In genomic region chr19:50735869-50736268, GRCh38 we compare ENCODE assay signal across 21 cellular contexts. TPM values are rescaled to one million over a fixed set of nuclear protein-coding genes. Genes with fewer than 3 reads are reported as not detected.
DNase-seq lines count a peak whose midpoint lies in the region; ATAC-seq, FAIRE-seq and TF ChIP-seq lines count a peak whose summit lies in the region.
"Had no signal": no experiment of that assay in that cellular context is flagged by ENCODE, and none has a peak within 500 bp of the region (broad histone marks: within the 10 kb centered on the region; RNA-seq: fewer than 3 reads in every experiment).

No MANE protein-coding gene starts in this region.

- 13% methylated on average over 7 of the region's 7 CpGs for WGBS in K562 (ENCODE audit: insufficient coverage, low coverage, missing lambda C conversion rate)
- WGBS in trophoblast cell (ENCODE audit: extremely low coverage, insufficient coverage, insufficient read length), result no CpG with 5 or more reads among the region's 7 CpGs

- CTCF ChIA-PET in A673 (lab: Charles Lee) (no interaction called here), K562 (lab: Yijun Ruan, JAX; ENCODE audit: low intra/inter-chr PET ratio) (no interaction called here)

- H2BK12ac ChIP-seq in trophoblast cell (ENCODE audit: low read length), result peak overlapping the region; percentile 81

- peaks cover 42% of the 10 kb centered on the region for H3K4me1 ChIP-seq in A673 (ENCODE audit: insufficient read depth, low read length, poor library complexity, severe bottlenecking)
- no peaks in the 10 kb centered on the region for H3K4me1 ChIP-seq in GM23338 (ENCODE audit: insufficient read depth)
- peaks cover 25 to 39% of the 10 kb centered on the region in 2 experiments for H3K4me1 ChIP-seq in K562 (replicated peaks in 1 of 2; ENCODE audit: control insufficient read depth in 2 of 2, insufficient read depth in 2 of 2, low read length in 2 of 2)
- H3K4me1 ChIP-seq in trophoblast cell (ENCODE audit: control insufficient read depth in 1 of 2, insufficient read depth in 2 of 2, low read length in 2 of 2), result peaks cover 2 to 4% of the 10 kb centered on the region in 2 experiments
- H3K4me1 ChIP-seq: A549, Caco-2 had no signal

- no TSS peak for BruUV-seq in A673 (replicated peaks; lab: Mats Ljungman, UMichigan)
- BruUV-seq in K562 (replicated peaks; lab: Mats Ljungman, UMichigan), result no TSS peak

- no peak overlapping the region for H3K23ac ChIP-seq in trophoblast cell (ENCODE audit: low read length)

- DNase-seq in A673 (ENCODE audit: low spot score) (no peak), GM23338 (ENCODE audit: low spot score) (no peak), K562 (ENCODE audit: extremely low read depth in 1 of 4, low spot score in 3 of 4) (peak in 1 of 4 experiments; percentile 23), trophoblast cell (peak in 1 of 2 donors; percentile 36), NCI-H446 treated with DMSO at 0.1 percent for 48 hours (lab: John Stamatoyannopoulos, UW) (no peak)
- no peak for DNase-seq in activated T-cell treated with anti-CD3 and anti-CD28 coated beads, Interleukin-2, amount 50 U/mL, for 72 hours
- DNase-seq in stimulated activated CD4-positive, alpha-beta T cell treated with anti-CD3 and anti-CD28 coated beads, Interleukin-2, amount 100 ng/mL, for 24 hours, result no peak
- DNase-seq: 8988T; C1 segment of cervical spinal cord; Caco-2; CD4-positive, alpha-beta memory T cell; DMS153; DND-41; GOT3; HCEC 1CT had no signal

- H3K9me1 ChIP-seq in K562 (ENCODE audit: control insufficient read depth, insufficient read depth, low read length), result no peaks in the 10 kb centered on the region

- H3K79me2 ChIP-seq in GM23338 (replicated peaks; ENCODE audit: insufficient read depth), result no peaks in the 10 kb centered on the region
- H3K79me2 ChIP-seq in K562 (ENCODE audit: control insufficient read depth, insufficient read depth, low read length), result no peaks in the 10 kb centered on the region
- H3K79me2 ChIP-seq in trophoblast cell (ENCODE audit: control insufficient read depth, insufficient read depth, low read length, poor library complexity), result no peaks in the 10 kb centered on the region

- H3K4me1 Mint-ChIP-seq in GM23338, result no peaks in the 10 kb centered on the region
- no peaks in the 10 kb centered on the region for H3K4me1 Mint-ChIP-seq in activated T-cell treated with anti-CD3 and anti-CD28 coated beads, Interleukin-2, amount 50 U/mL, for 72 hours (ENCODE audit: low read depth)
- H3K4me1 Mint-ChIP-seq: CD4-positive, alpha-beta memory T cell had no signal

- in situ Hi-C loops in K562 (cut with MboI), result no loop called here

- H3K4me3 ChIP-seq in A673 (ENCODE audit: low read depth, low read length, poor library complexity, severe bottlenecking), result no peak overlapping the region
- H3K4me3 ChIP-seq in GM23338, result no peak overlapping the region
- no peak overlapping the region for H3K4me3 ChIP-seq in K562
- no peak overlapping the region for H3K4me3 ChIP-seq in trophoblast cell (ENCODE audit: low read depth, low read length)
- H3K4me3 ChIP-seq: A549 had no signal

- H2AFZ ChIP-seq in GM23338 (peak overlapping the region; percentile 72), K562 (ENCODE audit: low read depth, low read length) (peak overlapping the region; percentile 95), trophoblast cell (ENCODE audit: insufficient read depth, low read length, poor library complexity) (no peak overlapping the region)

- H3K27me3 Mint-ChIP-seq in GM23338 (ENCODE audit: insufficient read depth, low read depth, poor library complexity), result peaks cover 3% of the 10 kb centered on the region
- peaks cover 43% of the 10 kb centered on the region for H3K27me3 Mint-ChIP-seq in activated T-cell treated with anti-CD3 and anti-CD28 coated beads, Interleukin-2, amount 50 U/mL, for 72 hours (ENCODE audit: low read depth)

- H4K91ac ChIP-seq in trophoblast cell (ENCODE audit: low read depth, low read length), result peak overlapping the region; percentile 45

- FAIRE-seq in K562 (lab: Jason Lieb, UNC), result peak; percentile 6
- FAIRE-seq: A549, G401.6, GM12892, GM19239, H54 had no signal

- no peak; the same call in 1 of the 2 replicates for TF ChIP-seq EP300 in K562 (IDR thresholded peaks at IDR 0.05; ENCODE audit: low read length)

- H2AK5ac ChIP-seq in trophoblast cell (ENCODE audit: low read length), result no peak overlapping the region

- H4K12ac ChIP-seq in trophoblast cell (ENCODE audit: low read depth, low read length), result no peak overlapping the region

- H3K27me3 ChIP-seq in A673 (replicated peaks; ENCODE audit: insufficient read depth, low read depth, low read length, poor library complexity) (no peaks in the 10 kb centered on the region), GM23338 (ENCODE audit: insufficient read depth) (no peaks in the 10 kb centered on the region), K562 (ENCODE audit: control insufficient read depth in 2 of 2, insufficient read depth in 2 of 2, low read length in 2 of 2) (no peaks in the 10 kb centered on the region), trophoblast cell (ENCODE audit: insufficient read depth, low read length) (no peaks in the 10 kb centered on the region)

- H2BK120ac ChIP-seq in trophoblast cell (ENCODE audit: insufficient read depth, low read length, poor library complexity), result peak overlapping the region; percentile 71

- no peak for TF ChIP-seq POLR2A in K562 (conservative IDR thresholded peaks at IDR 0.05)

- H3K79me1 ChIP-seq in trophoblast cell (ENCODE audit: low read length), result peaks cover 3% of the 10 kb centered on the region

- peak overlapping the region; percentile 30 for H3K14ac ChIP-seq in trophoblast cell (ENCODE audit: low read length)

- no peak overlapping the region for H3K4me2 ChIP-seq in GM23338
- peak overlapping the region; percentile 45 for H3K4me2 ChIP-seq in K562 (ENCODE audit: insufficient read depth, low read length)
- H3K4me2 ChIP-seq in trophoblast cell (ENCODE audit: low read length), result no peak overlapping the region
- H3K4me2 ChIP-seq: A549 had no signal

- H3K36me3 ChIP-seq in A673 (ENCODE audit: insufficient read depth, low read length, poor library complexity, severe bottlenecking) (no peaks in the 10 kb centered on the region), GM23338 (ENCODE audit: insufficient read depth) (no peaks in the 10 kb centered on the region), K562 (ENCODE audit: control insufficient read depth, insufficient read depth, low read length) (no peaks in the 10 kb centered on the region), trophoblast cell (ENCODE audit: control insufficient read depth in 1 of 2, insufficient read depth in 2 of 2, low read length in 2 of 2) (no peaks in the 10 kb centered on the region)

- H3K4ac ChIP-seq in trophoblast cell (ENCODE audit: low read depth, low read length), result no peak overlapping the region

- peaks cover 100% of the 10 kb centered on the region for H3K9me3 Mint-ChIP-seq in GM23338
- no peaks in the 10 kb centered on the region for H3K9me3 Mint-ChIP-seq in activated T-cell treated with anti-CD3 and anti-CD28 coated beads, Interleukin-2, amount 50 U/mL, for 72 hours

- H3K9me3 ChIP-seq in A673 (ENCODE audit: low read depth, low read length, poor library complexity, severe bottlenecking) (no peaks in the 10 kb centered on the region), K562 (replicated peaks; ENCODE audit: control insufficient read depth, insufficient read depth, low read depth, low read length) (no peaks in the 10 kb centered on the region), trophoblast cell (ENCODE audit: insufficient read depth, low read depth, low read length) (no peaks in the 10 kb centered on the region)
- H3K9me3 ChIP-seq: A549, Caco-2 had no signal

- POLR2A ChIA-PET in A673 (lab: Charles Lee; ENCODE audit: low non-redundant PET), result no interaction called here
- POLR2A ChIA-PET in K562 (lab: Yijun Ruan, JAX), result interaction anchor here (0.6 to 1.3 kb wide), 3 partner anchors 10 to 66 kb away, joined by 3 read pairs; no protein-coding TSS in a partner anchor

- H3K9ac ChIP-seq in K562 (ENCODE audit: insufficient read depth in 1 of 2, low read depth in 2 of 2, low read length in 2 of 2) (peak overlapping the region; percentile 57 to 75; a peak in 3 of 4 replicates), trophoblast cell (ENCODE audit: low read length) (no peak overlapping the region)

- H2BK5ac ChIP-seq in trophoblast cell (ENCODE audit: low read depth, low read length, poor library complexity), result no peak overlapping the region

- peak overlapping the region; percentile 88 for H3K27ac ChIP-seq in A673 (ENCODE audit: low read depth, low read length, poor library complexity, severe bottlenecking)
- no peak overlapping the region for H3K27ac ChIP-seq in GM23338 (ENCODE audit: low read depth)
- H3K27ac ChIP-seq in K562 (ENCODE audit: extremely low read depth, low read depth, low read length), result peak overlapping the region; percentile 53
- H3K27ac ChIP-seq in trophoblast cell (ENCODE audit: low read depth, low read length), result no peak overlapping the region
- H3K27ac ChIP-seq: A549 had no signal

- TF ChIP-seq CTCF in A673 (conservative IDR thresholded peaks at IDR 0.05; ENCODE audit: low read depth, low read length) (no peak), GM23338 (conservative IDR thresholded peaks at IDR 0.05; ENCODE audit: low read depth in 2 of 2) (no peak), K562 (IDR thresholded peaks at IDR 0.05 in 2 of 3, conservative IDR thresholded peaks at IDR 0.05 in 1 of 3; ENCODE audit: insufficient read depth in 2 of 3, low read depth in 1 of 3, low read length in 3 of 3) (no peak)

- no peak overlapping the region for H3K27ac Mint-ChIP-seq in GM23338
- H3K27ac Mint-ChIP-seq in activated T-cell treated with anti-CD3 and anti-CD28 coated beads, Interleukin-2, amount 50 U/mL, for 72 hours, result no peak overlapping the region
- H3K27ac Mint-ChIP-seq: CD4-positive, alpha-beta memory T cell had no signal

- H3K18ac ChIP-seq in trophoblast cell (ENCODE audit: low read length), result no peak overlapping the region

- H4K8ac ChIP-seq in trophoblast cell (ENCODE audit: low read depth, low read length), result no peak overlapping the region

- H3F3A ChIP-seq in GM23338 (replicated peaks; ENCODE audit: low read depth), result no peaks in the 10 kb centered on the region

- no peak overlapping the region for H3K4me3 Mint-ChIP-seq in GM23338
- H3K4me3 Mint-ChIP-seq in activated T-cell treated with anti-CD3 and anti-CD28 coated beads, Interleukin-2, amount 50 U/mL, for 72 hours, result no peak overlapping the region
- H3K4me3 Mint-ChIP-seq: CD4-positive, alpha-beta memory T cell had no signal

- H4K20me1 ChIP-seq in GM23338 (replicated peaks; ENCODE audit: insufficient read depth), result no peaks in the 10 kb centered on the region
- H4K20me1 ChIP-seq in K562 (replicated peaks; ENCODE audit: control insufficient read depth, insufficient read depth, low read length), result no peaks in the 10 kb centered on the region

- intact Hi-C loops in A673 (cut with micrococcal nuclease; ENCODE audit: unreplicated experiment) (loop anchor here (10.0 kb wide), 1 partner anchor 1221 kb away; the partner anchor contains the start of gene FCGRT), K562 (cut with micrococcal nuclease) (no loop called here)

- no peaks in the 10 kb centered on the region for H3K9me2 ChIP-seq in GM23338 (ENCODE audit: insufficient read depth)

- H3K36me3 Mint-ChIP-seq in GM23338 (ENCODE audit: low read depth), result peaks cover 55% of the 10 kb centered on the region
- H3K36me3 Mint-ChIP-seq in activated T-cell treated with anti-CD3 and anti-CD28 coated beads, Interleukin-2, amount 50 U/mL, for 72 hours (ENCODE audit: insufficient read depth in 2 of 2), result no peaks in the 10 kb centered on the region
- H3K36me3 Mint-ChIP-seq: CD4-positive, alpha-beta memory T cell had no signal

- no peak for TF ChIP-seq RAD21 in K562 (CRISPR knock-in tag; conservative IDR thresholded peaks at IDR 0.05 in 1 of 2, IDR thresholded peaks at IDR 0.05 in 1 of 2)

- ATAC-seq in GM23338, result no peak
- ATAC-seq in K562, result no peak; the same call in 2 of the 3 replicates
- ATAC-seq in activated T-cell treated with anti-CD3 and anti-CD28 coated beads, Interleukin-2, amount 50 U/mL, for 72 hours (replicated peaks in 1 of 2), result no peak
- ATAC-seq: A549 had no signal

RNA-seq across cellular contexts. Expression of gene CLEC11A, which starts 12.7 kb away (rescaled TPM):
- total RNA-seq in A673 (2021), result 59.1 TPM in 2 replicates
- total RNA-seq in GM23338 (2014; rRNA removed; shearing (Covaris generic)), result 7.2 and 8.0 TPM in 2 replicates
- 15.5 and 18.5 TPM in 2 replicates for polyA plus RNA-seq in GM23338 (2016; fragmentation: Nextera tagmentation; extraction: Ambion mirVana)
- 0.69 and 6.7 TPM in 2 replicates for total RNA-seq in K562 (2011; cell fraction: chromatin; rRNA removed; ENCODE audit: low replicate concordance)
- total RNA-seq in K562 (2011; cell fraction: nucleolus; rRNA removed), result 14.3 and 15.2 TPM in 2 replicates
- 7.3 and 8.3 TPM in 2 replicates for total RNA-seq in K562 (2011; cell fraction: nucleoplasm; rRNA removed)
- total RNA-seq in K562 (2014; rRNA removed), result 32.7 and 34.8 TPM in 2 replicates
- total RNA-seq in K562 (2014; rRNA removed; fragmentation: Illumina TruSeq; extraction: Trizol), result 2.5 and 2.7 TPM in 2 replicates
- 16.1 and 16.7 TPM in 2 replicates for total RNA-seq in K562 (2015; rRNA removed; fragmentation: Illumina TruSeq; extraction: Trizol)
- 31.3 and 31.4 TPM in 2 replicates for total RNA-seq in K562 (2021)
- polyA plus RNA-seq in K562 (2011; rRNA removed), result 3.0 and 17.4 TPM in 2 replicates
- 26.3 and 38.6 TPM in 2 replicates for polyA plus RNA-seq in K562 (2011; cell fraction: cytosol; rRNA removed)
- polyA plus RNA-seq in K562 (2011; cell fraction: nucleus; rRNA removed), result 42.7 and 43.1 TPM in 2 replicates
- polyA plus RNA-seq in K562 (2012), result 32.9 and 74.8 TPM in 2 replicates
- 3.4 and 8.3 TPM in 2 replicates for polyA plus RNA-seq in K562 (2014; fragmentation: Illumina TruSeq; extraction: Trizol)
- polyA plus RNA-seq in K562 (2014; fragmentation: Nextera tagmentation; extraction: Ambion mirVana), result under 1 TPM; 0.39 to 0.46 TPM
- 31.8 and 43.9 TPM in 2 replicates for polyA plus RNA-seq in K562 (2014; rRNA removed)
- polyA minus RNA-seq in K562 (2011; rRNA and poly(A)+ RNA removed), result 0.49 and 1.0 TPM in 2 replicates
- 1.6 and 12.8 TPM in 2 replicates for polyA minus RNA-seq in K562 (2011; cell fraction: cytosol; rRNA and poly(A)+ RNA removed)
- polyA minus RNA-seq in K562 (2011; cell fraction: nucleus; rRNA and poly(A)+ RNA removed), result 5.9 and 7.9 TPM in 2 replicates
- 13.4 and 15.0 TPM in 2 replicates for polyA plus RNA-seq in trophoblast cell (2013)
- total RNA-seq in activated T-cell treated with anti-CD3 and anti-CD28 coated beads, Interleukin-2, amount 50 U/mL, for 72 hours, result 1 to 10 TPM; 2.0 to 3.4 TPM

RNA-seq across cellular contexts. Expression of gene SHANK1, which starts 16.3 kb away (rescaled TPM):
- total RNA-seq in A673 (2021) (69.7 and 69.8 TPM in 2 replicates), K562 (2014; rRNA removed) (0.65 and 0.73 TPM in 2 replicates), K562 (2014; rRNA removed; fragmentation: Illumina TruSeq; extraction: Trizol) (0.29 and 0.55 TPM in 2 replicates), K562 (2015; rRNA removed; fragmentation: Illumina TruSeq; extraction: Trizol) (0.33 and 0.57 TPM in 2 replicates), K562 (2021) (1.3 and 1.8 TPM in 2 replicates)
- total RNA-seq in GM23338 (2014; rRNA removed; shearing (Covaris generic)), result 3.3 and 4.1 TPM in 2 replicates
- polyA plus RNA-seq in GM23338 (2016; fragmentation: Nextera tagmentation; extraction: Ambion mirVana) (0.23 and 0.30 TPM in 2 replicates), K562 (2011; rRNA removed) (0.33 and 0.61 TPM in 2 replicates), K562 (2014; fragmentation: Illumina TruSeq; extraction: Trizol) (0.64 and 1.8 TPM in 2 replicates), K562 (2014; fragmentation: Nextera tagmentation; extraction: Ambion mirVana) (not detected), K562 (2014; rRNA removed) (0.52 and 1.6 TPM in 2 replicates)
- 1.1 and 2.3 TPM in 2 replicates for total RNA-seq in K562 (2011; cell fraction: chromatin; rRNA removed; ENCODE audit: low replicate concordance)
- total RNA-seq in K562 (2011; cell fraction: nucleolus; rRNA removed), result 0.53 and 1.3 TPM in 2 replicates
- total RNA-seq in K562 (2011; cell fraction: nucleoplasm; rRNA removed), result 1.8 and 2.4 TPM in 2 replicates
- 0.66 and 2.6 TPM in 2 replicates for polyA plus RNA-seq in K562 (2011; cell fraction: cytosol; rRNA removed)
- polyA plus RNA-seq in K562 (2011; cell fraction: nucleus; rRNA removed), result 1.0 and 1.7 TPM in 2 replicates
- 0.69 and 1.3 TPM in 2 replicates for polyA plus RNA-seq in K562 (2012)
- 0.18 and 0.42 TPM in 2 replicates for polyA minus RNA-seq in K562 (2011; rRNA and poly(A)+ RNA removed)
- 0.86 and 1.2 TPM in 2 replicates for polyA minus RNA-seq in K562 (2011; cell fraction: cytosol; rRNA and poly(A)+ RNA removed)
- polyA minus RNA-seq in K562 (2011; cell fraction: nucleus; rRNA and poly(A)+ RNA removed), result 0.56 and 1.3 TPM in 2 replicates
- 3.7 and 4.4 TPM in 2 replicates for polyA plus RNA-seq in trophoblast cell (2013)
- total RNA-seq in activated T-cell treated with anti-CD3 and anti-CD28 coated beads, Interleukin-2, amount 50 U/mL, for 72 hours, result under 1 TPM in 1 of 2 donors, not detected in 1; 0.07 TPM
- total RNA-seq: Caco-2; CD4-positive, alpha-beta memory T cell had no signal
- polyA plus RNA-seq: CD4-positive, alpha-beta memory T cell had no signal

RNA-seq across cellular contexts. Expression of gene GPR32, which starts 34.4 kb away (rescaled TPM):
- total RNA-seq in A673 (2021) (not detected in 2 replicates), K562 (2014; rRNA removed) (not detected in 2 replicates), K562 (2014; rRNA removed; fragmentation: Illumina TruSeq; extraction: Trizol) (not detected in 2 replicates), K562 (2015; rRNA removed; fragmentation: Illumina TruSeq; extraction: Trizol) (not detected in 2 replicates), K562 (2021) (0.18 TPM in 1 of 2 replicates, not detected in the other)
- not detected in 2 replicates for total RNA-seq in GM23338 (2014; rRNA removed; shearing (Covaris generic))
- polyA plus RNA-seq in GM23338 (2016; fragmentation: Nextera tagmentation; extraction: Ambion mirVana) (not detected in 2 replicates), K562 (2011; rRNA removed) (not detected in 2 replicates), K562 (2014; fragmentation: Illumina TruSeq; extraction: Trizol) (not detected in 2 replicates), K562 (2014; fragmentation: Nextera tagmentation; extraction: Ambion mirVana) (not detected), K562 (2014; rRNA removed) (not detected in 2 replicates)
- not detected in 2 replicates for total RNA-seq in K562 (2011; cell fraction: chromatin; rRNA removed; ENCODE audit: low replicate concordance)
- total RNA-seq in K562 (2011; cell fraction: nucleolus; rRNA removed), result not detected in 2 replicates
- not detected in 2 replicates for total RNA-seq in K562 (2011; cell fraction: nucleoplasm; rRNA removed)
- polyA plus RNA-seq in K562 (2011; cell fraction: cytosol; rRNA removed), result not detected in 2 replicates
- polyA plus RNA-seq in K562 (2011; cell fraction: nucleus; rRNA removed), result not detected in 2 replicates
- 0.07 and 0.12 TPM in 2 replicates for polyA plus RNA-seq in K562 (2012)
- not detected in 2 replicates for polyA minus RNA-seq in K562 (2011; rRNA and poly(A)+ RNA removed)
- polyA minus RNA-seq in K562 (2011; cell fraction: cytosol; rRNA and poly(A)+ RNA removed), result not detected in 2 replicates
- polyA minus RNA-seq in K562 (2011; cell fraction: nucleus; rRNA and poly(A)+ RNA removed), result not detected in 2 replicates
- polyA plus RNA-seq in trophoblast cell (2013), result 32.8 and 36.8 TPM in 2 replicates
- total RNA-seq in activated T-cell treated with anti-CD3 and anti-CD28 coated beads, Interleukin-2, amount 50 U/mL, for 72 hours, result not detected
- total RNA-seq: Caco-2; CD4-positive, alpha-beta memory T cell had no signal
- polyA plus RNA-seq: A549; BJ; CD4-positive, alpha-beta memory T cell had no signal

RNA-seq across cellular contexts. Expression of gene ACP4, which starts 54.3 kb away (rescaled TPM):
- total RNA-seq in A673 (2021) (not detected in 2 replicates), K562 (2014; rRNA removed) (not detected in 2 replicates), K562 (2014; rRNA removed; fragmentation: Illumina TruSeq; extraction: Trizol) (not detected in 2 replicates), K562 (2015; rRNA removed; fragmentation: Illumina TruSeq; extraction: Trizol) (not detected in 2 replicates), K562 (2021) (not detected in 2 replicates)
- total RNA-seq in GM23338 (2014; rRNA removed; shearing (Covaris generic)), result not detected in 2 replicates
- polyA plus RNA-seq in GM23338 (2016; fragmentation: Nextera tagmentation; extraction: Ambion mirVana) (not detected in 2 replicates), K562 (2011; rRNA removed) (not detected in 2 replicates), K562 (2014; fragmentation: Illumina TruSeq; extraction: Trizol) (not detected in 2 replicates), K562 (2014; fragmentation: Nextera tagmentation; extraction: Ambion mirVana) (not detected), K562 (2014; rRNA removed) (not detected in 2 replicates)
- not detected in 2 replicates for total RNA-seq in K562 (2011; cell fraction: chromatin; rRNA removed; ENCODE audit: low replicate concordance)
- not detected in 2 replicates for total RNA-seq in K562 (2011; cell fraction: nucleolus; rRNA removed)
- not detected in 2 replicates for total RNA-seq in K562 (2011; cell fraction: nucleoplasm; rRNA removed)
- not detected in 2 replicates for polyA plus RNA-seq in K562 (2011; cell fraction: cytosol; rRNA removed)
- not detected in 2 replicates for polyA plus RNA-seq in K562 (2011; cell fraction: nucleus; rRNA removed)
- not detected in 2 replicates for polyA plus RNA-seq in K562 (2012)
- not detected in 2 replicates for polyA minus RNA-seq in K562 (2011; rRNA and poly(A)+ RNA removed)
- not detected in 2 replicates for polyA minus RNA-seq in K562 (2011; cell fraction: cytosol; rRNA and poly(A)+ RNA removed)
- polyA minus RNA-seq in K562 (2011; cell fraction: nucleus; rRNA and poly(A)+ RNA removed), result not detected in 2 replicates
- polyA plus RNA-seq in trophoblast cell (2013), result 0.19 and 0.33 TPM in 2 replicates
- not detected for total RNA-seq in activated T-cell treated with anti-CD3 and anti-CD28 coated beads, Interleukin-2, amount 50 U/mL, for 72 hours
- total RNA-seq: Caco-2; CD4-positive, alpha-beta memory T cell had no signal
- polyA plus RNA-seq: A549; BJ; CD4-positive, alpha-beta memory T cell had no signal

Comparison
In these comparisons a context has a peak if more than half of its experiments do, and no peak if none do; other contexts are left out.
1. H3K27ac ChIP-seq: peak in A673 (single experiment) and K562 (single experiment); none in GM23338 (single experiment) and trophoblast cell (single experiment).
2. RNA of gene SHANK1, which starts 16.3 kb away (total RNA-seq): 69.7 to 69.8 TPM in A673; 3.3 to 4.1 TPM in GM23338, 0.29 to 2.4 TPM in K562 and 0.07 TPM in activated T-cell treated with anti-CD3 and anti-CD28 coated beads, Interleukin-2, amount 50 U/mL, for 72 hours; every median in the first group is over 10 times any median in the second.